In the genomic region with DNA sequence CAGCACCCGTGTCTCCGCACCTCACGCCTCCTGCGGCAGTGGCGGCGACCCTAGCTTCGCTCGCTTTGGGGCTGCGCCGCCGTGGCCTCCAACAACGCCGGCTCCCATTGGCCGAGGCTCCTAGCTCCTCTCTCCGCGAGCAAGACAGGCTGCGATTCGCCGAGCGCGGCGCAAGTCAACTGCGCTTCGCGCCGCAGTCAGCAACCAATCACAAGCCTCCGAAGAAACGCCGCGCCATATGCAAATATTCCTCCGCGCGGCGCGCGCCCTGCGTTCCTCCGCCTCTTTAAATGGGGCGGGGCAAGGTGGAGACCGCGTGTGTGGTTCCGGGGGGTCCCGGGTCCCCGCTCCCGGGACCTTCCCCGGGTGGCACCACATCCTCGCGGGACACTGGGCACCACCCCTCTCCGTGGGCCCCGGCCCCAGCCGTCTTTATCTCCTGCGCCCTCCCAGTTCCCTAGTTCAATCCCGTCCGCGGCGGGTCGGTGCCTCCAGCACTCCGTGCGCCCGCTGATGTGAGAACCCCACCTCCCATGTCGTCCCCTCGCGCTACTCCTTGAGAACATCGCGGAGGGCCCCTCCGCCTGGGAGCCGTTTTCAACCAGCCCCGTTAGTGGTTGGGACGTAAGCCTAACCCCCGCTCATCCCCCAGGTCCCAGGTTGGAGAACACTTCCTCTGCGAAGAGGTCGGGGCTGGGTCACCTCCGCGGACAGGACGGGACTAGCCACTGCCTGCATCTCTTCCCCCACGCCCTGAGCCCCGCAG, we compare ENCODE assay signal across 1 cellular context.
TF ChIP-seq lines count a peak whose summit lies in the region.

A gene with protein sequence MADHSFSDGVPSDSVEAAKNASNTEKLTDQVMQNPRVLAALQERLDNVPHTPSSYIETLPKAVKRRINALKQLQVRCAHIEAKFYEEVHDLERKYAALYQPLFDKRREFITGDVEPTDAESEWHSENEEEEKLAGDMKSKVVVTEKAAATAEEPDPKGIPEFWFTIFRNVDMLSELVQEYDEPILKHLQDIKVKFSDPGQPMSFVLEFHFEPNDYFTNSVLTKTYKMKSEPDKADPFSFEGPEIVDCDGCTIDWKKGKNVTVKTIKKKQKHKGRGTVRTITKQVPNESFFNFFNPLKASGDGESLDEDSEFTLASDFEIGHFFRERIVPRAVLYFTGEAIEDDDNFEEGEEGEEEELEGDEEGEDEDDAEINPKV (minus strand): TSS at position 96 of the 766 bp plus-strand sequence. CDS start 13,109 bp downstream, outside the sequence.

TF ChIP-seq in HepG2, 621 proteins besides CTCF, POLR2A, EP300 and RAD21 (continued from another document and continues in another):
- TF ChIP-seq, protein P1, sequence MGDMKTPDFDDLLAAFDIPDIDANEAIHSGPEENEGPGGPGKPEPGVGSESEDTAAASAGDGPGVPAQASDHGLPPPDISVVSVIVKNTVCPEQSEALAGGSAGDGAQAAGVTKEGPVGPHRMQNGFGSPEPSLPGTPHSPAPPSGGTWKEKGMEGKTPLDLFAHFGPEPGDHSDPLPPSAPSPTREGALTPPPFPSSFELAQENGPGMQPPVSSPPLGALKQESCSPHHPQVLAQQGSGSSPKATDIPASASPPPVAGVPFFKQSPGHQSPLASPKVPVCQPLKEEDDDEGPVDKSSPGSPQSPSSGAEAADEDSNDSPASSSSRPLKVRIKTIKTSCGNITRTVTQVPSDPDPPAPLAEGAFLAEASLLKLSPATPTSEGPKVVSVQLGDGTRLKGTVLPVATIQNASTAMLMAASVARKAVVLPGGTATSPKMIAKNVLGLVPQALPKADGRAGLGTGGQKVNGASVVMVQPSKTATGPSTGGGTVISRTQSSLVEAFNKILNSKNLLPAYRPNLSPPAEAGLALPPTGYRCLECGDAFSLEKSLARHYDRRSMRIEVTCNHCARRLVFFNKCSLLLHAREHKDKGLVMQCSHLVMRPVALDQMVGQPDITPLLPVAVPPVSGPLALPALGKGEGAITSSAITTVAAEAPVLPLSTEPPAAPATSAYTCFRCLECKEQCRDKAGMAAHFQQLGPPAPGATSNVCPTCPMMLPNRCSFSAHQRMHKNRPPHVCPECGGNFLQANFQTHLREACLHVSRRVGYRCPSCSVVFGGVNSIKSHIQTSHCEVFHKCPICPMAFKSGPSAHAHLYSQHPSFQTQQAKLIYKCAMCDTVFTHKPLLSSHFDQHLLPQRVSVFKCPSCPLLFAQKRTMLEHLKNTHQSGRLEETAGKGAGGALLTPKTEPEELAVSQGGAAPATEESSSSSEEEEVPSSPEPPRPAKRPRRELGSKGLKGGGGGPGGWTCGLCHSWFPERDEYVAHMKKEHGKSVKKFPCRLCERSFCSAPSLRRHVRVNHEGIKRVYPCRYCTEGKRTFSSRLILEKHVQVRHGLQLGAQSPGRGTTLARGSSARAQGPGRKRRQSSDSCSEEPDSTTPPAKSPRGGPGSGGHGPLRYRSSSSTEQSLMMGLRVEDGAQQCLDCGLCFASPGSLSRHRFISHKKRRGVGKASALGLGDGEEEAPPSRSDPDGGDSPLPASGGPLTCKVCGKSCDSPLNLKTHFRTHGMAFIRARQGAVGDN (CRISPR knock-in tag; IDR thresholded peaks at IDR 0.05) = peak; percentile 62
- TF ChIP-seq KLF15 (CRISPR knock-in tag; IDR thresholded peaks at IDR 0.05; ENCODE audit: borderline replicate concordance) (0 out of 2 replicates have a peak, but pooled peaks have one; percentile 40), SMC3 (IDR thresholded peaks at IDR 0.05; ENCODE audit: low read length) (no peak), MEIS2 (CRISPR knock-in tag; IDR thresholded peaks at IDR 0.05) (no peak), RXRB (CRISPR knock-in tag; IDR thresholded peaks at IDR 0.05; ENCODE audit: borderline replicate concordance) (no peak), PATZ1 (CRISPR knock-in tag; IDR thresholded peaks at IDR 0.05) (0 out of 2 replicates have a peak, but pooled peaks have one; percentile 49), ZNF205 (CRISPR knock-in tag; IDR thresholded peaks at IDR 0.05) (no peak), ZNF562 (CRISPR knock-in tag; IDR thresholded peaks at IDR 0.05; ENCODE audit: borderline replicate concordance) (0 out of 2 replicates have a peak, but pooled peaks have one; percentile 21), IRF1 (CRISPR knock-in tag; IDR thresholded peaks at IDR 0.05; ENCODE audit: low read depth) (no peak), FOXC1 (CRISPR knock-in tag; IDR thresholded peaks at IDR 0.05; ENCODE audit: borderline replicate concordance) (no peak; the same call in 1 of the 2 replicates), STAG1 (CRISPR knock-in tag; IDR thresholded peaks at IDR 0.05) (no peak), RXRA (CRISPR knock-in tag; IDR thresholded peaks at IDR 0.05) (peak; percentile 38), ZNF577 (CRISPR knock-in tag; IDR thresholded peaks at IDR 0.05; ENCODE audit: borderline replicate concordance, low read depth) (no peak), SUZ12 (IDR thresholded peaks at IDR 0.05; ENCODE audit: low read depth, low read length) (no peak), ZBTB2 (CRISPR knock-in tag; IDR thresholded peaks at IDR 0.05; ENCODE audit: low read depth) (peak; percentile 91), MIER2 (CRISPR knock-in tag; IDR thresholded peaks at IDR 0.05) (no peak), ZNF7 (CRISPR knock-in tag; IDR thresholded peaks at IDR 0.05) (no peak), DNMT3B (CRISPR knock-in tag; conservative IDR thresholded peaks at IDR 0.05) (no peak), ZNF468 (CRISPR knock-in tag; IDR thresholded peaks at IDR 0.05) (no peak), POLR2AphosphoS5 (IDR thresholded peaks at IDR 0.05; ENCODE audit: low read depth, low read length) (peak; percentile 74), MTERF4 (CRISPR knock-in tag; IDR thresholded peaks at IDR 0.05) (peak; percentile 71), MIER3 (CRISPR knock-in tag; IDR thresholded peaks at IDR 0.05; ENCODE audit: borderline replicate concordance) (peak; percentile 46; the same call in 1 of the 2 replicates), NONO (IDR thresholded peaks at IDR 0.05) (no peak), NONO (CRISPR knock-in tag; conservative IDR thresholded peaks at IDR 0.05) (no peak), WIZ (CRISPR knock-in tag; IDR thresholded peaks at IDR 0.05) (no peak), HDAC2 (CRISPR knock-in tag; IDR thresholded peaks at IDR 0.05) (0 out of 2 replicates have a peak, but pooled peaks have one; percentile 37), RCOR2 (CRISPR knock-in tag; IDR thresholded peaks at IDR 0.05) (no peak), TEAD3 (CRISPR knock-in tag; optimal IDR thresholded peaks at IDR 0.05; ENCODE audit: borderline replicate concordance) (peak; percentile 60), ZNF232 (CRISPR knock-in tag; IDR thresholded peaks at IDR 0.05; ENCODE audit: borderline replicate concordance) (no peak), TAF15 (IDR thresholded peaks at IDR 0.05; ENCODE audit: low read depth, low read length, poor library complexity, severe bottlenecking) (peak; percentile 20), TIGD3 (CRISPR knock-in tag; IDR thresholded peaks at IDR 0.05; ENCODE audit: borderline replicate concordance) (no peak), ZNF510 (CRISPR knock-in tag; IDR thresholded peaks at IDR 0.05; ENCODE audit: low read depth) (no peak), DMAP1 (CRISPR knock-in tag; IDR thresholded peaks at IDR 0.05) (peak; percentile 69; the same call in 1 of the 2 replicates), BCLAF1 (IDR thresholded peaks at IDR 0.05) (no peak), ATAD3A (CRISPR knock-in tag; IDR thresholded peaks at IDR 0.05) (no peak), HNF4A (CRISPR knock-in tag; IDR thresholded peaks at IDR 0.05) (no peak), SMYD3 (CRISPR knock-in tag; IDR thresholded peaks at IDR 0.05) (no peak), ZNF792 (CRISPR knock-in tag; IDR thresholded peaks at IDR 0.05) (peak; percentile 32; the same call in 1 of the 2 replicates), ARNTL (CRISPR knock-in tag; IDR thresholded peaks at IDR 0.05) (no peak), HINFP (CRISPR knock-in tag; IDR thresholded peaks at IDR 0.05; ENCODE audit: low read depth) (no peak), SP4 (CRISPR knock-in tag; IDR thresholded peaks at IDR 0.05) (peak; percentile 36), ZMYM3 (CRISPR knock-in tag; IDR thresholded peaks at IDR 0.05) (no peak), SALL2 (CRISPR knock-in tag; IDR thresholded peaks at IDR 0.05) (no peak), TP53 (CRISPR knock-in tag; conservative IDR thresholded peaks at IDR 0.05) (no peak)
- TF ChIP-seq, protein P2, sequence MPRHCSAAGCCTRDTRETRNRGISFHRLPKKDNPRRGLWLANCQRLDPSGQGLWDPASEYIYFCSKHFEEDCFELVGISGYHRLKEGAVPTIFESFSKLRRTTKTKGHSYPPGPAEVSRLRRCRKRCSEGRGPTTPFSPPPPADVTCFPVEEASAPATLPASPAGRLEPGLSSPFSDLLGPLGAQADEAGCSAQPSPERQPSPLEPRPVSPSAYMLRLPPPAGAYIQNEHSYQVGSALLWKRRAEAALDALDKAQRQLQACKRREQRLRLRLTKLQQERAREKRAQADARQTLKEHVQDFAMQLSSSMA (CRISPR knock-in tag; IDR thresholded peaks at IDR 0.05) = no peak
